Comparison of ENCODE assay signal across 9 cellular contexts in genomic region chr18:13219012-13219396, GRCh38. TPM values are rescaled to one million over a fixed set of nuclear protein-coding genes. Genes with fewer than 3 reads are reported as not detected.
DNase-seq lines count a peak whose midpoint lies in the region; ATAC-seq and TF ChIP-seq lines count a peak whose summit lies in the region.
"Had no signal": no experiment of that assay in that cellular context is flagged by ENCODE, and none has a peak within 500 bp of the region (broad histone marks: within the 10 kb centered on the region; RNA-seq: fewer than 3 reads in every experiment).

No MANE protein-coding gene starts in this region.

- no peak overlapping the region for H2BK5ac ChIP-seq in mesendoderm (ENCODE audit: low read length)

- ATAC-seq in activated CD8-positive, alpha-beta memory T cell treated with anti-CD3 and anti-CD28 coated beads, Interleukin-2, amount 10 ng/mL, durations not matched to agents 7 days and 5 days = no peak

- H2AK5ac ChIP-seq in mesendoderm (ENCODE audit: low read length) = no peak overlapping the region

- WGBS in mesendoderm (ENCODE audit: extremely low coverage, insufficient coverage, low lambda C conversion rate) = no CpG with 5 or more reads among the region's 14 CpGs
- WGBS in testis, 2 donors = 8 to 15% methylated on average over 14 of the region's 14 CpGs

- peak overlapping the region; percentile 58 for H3K9ac ChIP-seq in mesendoderm (ENCODE audit: low read length)

- peaks cover 17% of the 10 kb centered on the region for H3K4me1 Mint-ChIP-seq in activated CD8-positive, alpha-beta memory T cell treated with anti-CD3 and anti-CD28 coated beads, Interleukin-2, amount 10 ng/mL, durations not matched to agents 7 days and 5 days

- no peak overlapping the region for H3K4ac ChIP-seq in mesendoderm (ENCODE audit: low read depth, low read length)

- H3K4me1 ChIP-seq in mesendoderm (ENCODE audit: control insufficient read depth, low read depth, low read length) = no peaks in the 10 kb centered on the region
- peaks cover 35% of the 10 kb centered on the region for H3K4me1 ChIP-seq in testis

- H4K5ac ChIP-seq in mesendoderm (ENCODE audit: low read length) = no peak overlapping the region

- H3K36me3 Mint-ChIP-seq in activated CD8-positive, alpha-beta memory T cell treated with anti-CD3 and anti-CD28 coated beads, Interleukin-2, amount 10 ng/mL, durations not matched to agents 7 days and 5 days = no peaks in the 10 kb centered on the region

- TF ChIP-seq POLR2A in testis (IDR thresholded peaks at IDR 0.05) = no peak

- peak overlapping the region; percentile 45 for H3K27ac Mint-ChIP-seq in activated CD8-positive, alpha-beta memory T cell treated with anti-CD3 and anti-CD28 coated beads, Interleukin-2, amount 10 ng/mL, durations not matched to agents 7 days and 5 days

- no peak for DNase-seq in activated CD8-positive, alpha-beta memory T cell treated with anti-CD3 and anti-CD28 coated beads, Interleukin-2, amount 10 ng/mL, durations not matched to agents 7 days and 5 days
- DNase-seq in activated CD8-positive, alpha-beta memory T cell treated with anti-CD3 and anti-CD28 coated beads for 24 hours = no peak
- DNase-seq in astrocyte of the cerebellum (ENCODE audit: low read depth) (no peak), mesendoderm (no peak), testis (no peak), HEK293T (ENCODE audit: extremely low spot score) (no peak), NCI-H345 treated with DMSO at 0.1 percent for 48 hours (lab: John Stamatoyannopoulos, UW; ENCODE audit: unreplicated experiment) (no peak), NCI-H446 treated with DMSO at 0.1 percent for 48 hours (lab: John Stamatoyannopoulos, UW) (no peak)

- H3K4me3 Mint-ChIP-seq in activated CD8-positive, alpha-beta memory T cell treated with anti-CD3 and anti-CD28 coated beads, Interleukin-2, amount 10 ng/mL, durations not matched to agents 7 days and 5 days = peak overlapping the region; percentile 58

- no peak overlapping the region for H2BK15ac ChIP-seq in mesendoderm (replicated peaks; ENCODE audit: low read depth)

- TF ChIP-seq CTCF in astrocyte of the cerebellum (IDR thresholded peaks at IDR 0.05; ENCODE audit: low read depth, low read length, missing control alignments) = no peak
- no peak for TF ChIP-seq CTCF in testis (IDR thresholded peaks at IDR 0.05)

- no peaks in the 10 kb centered on the region for H3K79me1 ChIP-seq in mesendoderm (ENCODE audit: low read length)

- CTCF ChIA-PET in activated CD8-positive, alpha-beta memory T cell treated with anti-CD3 and anti-CD28 coated beads, Interleukin-2, amount 10 ng/mL, durations not matched to agents 7 days and 5 days (lab: Charles Lee) = interaction anchor here (1.2 kb wide), 1 partner anchor 29 kb away, joined by 3 read pairs; no protein-coding TSS in a partner anchor
- CTCF ChIA-PET in HEK293T (lab: Yijun Ruan, JAX) = interaction anchor here (0.7 kb wide), 1 partner anchor 55 kb away, joined by 4 read pairs; no protein-coding TSS in a partner anchor

- no peak overlapping the region for H3K27ac ChIP-seq in mesendoderm (ENCODE audit: low read depth, low read length)
- H3K27ac ChIP-seq in testis = peak overlapping the region; percentile 65 to 89

- no peaks in the 10 kb centered on the region for H3K9me3 ChIP-seq in testis

- peak overlapping the region; percentile 63 for H3K18ac ChIP-seq in mesendoderm (ENCODE audit: low read length)

- peak overlapping the region; percentile 77 for H3K56ac ChIP-seq in mesendoderm (ENCODE audit: low read length)

- POLR2A ChIA-PET in HEK293T (lab: Yijun Ruan, JAX) = no interaction called here

- H3K27me3 ChIP-seq in mesendoderm (ENCODE audit: insufficient read depth, low read length, poor library complexity) (no peaks in the 10 kb centered on the region), testis (no peaks in the 10 kb centered on the region)

- H3K79me2 ChIP-seq in mesendoderm (ENCODE audit: control insufficient read depth, insufficient read depth, low read length) = no peaks in the 10 kb centered on the region

- H3K23ac ChIP-seq in mesendoderm (ENCODE audit: low read length) = no peak overlapping the region

- H2BK120ac ChIP-seq in mesendoderm (ENCODE audit: low read depth, low read length) = no peak overlapping the region

- peaks cover 70% of the 10 kb centered on the region for H3K27me3 Mint-ChIP-seq in activated CD8-positive, alpha-beta memory T cell treated with anti-CD3 and anti-CD28 coated beads, Interleukin-2, amount 10 ng/mL, durations not matched to agents 7 days and 5 days

- peak overlapping the region; percentile 37 for H3K4me3 ChIP-seq in astrocyte of the cerebellum (ENCODE audit: low read depth, low read length)
- H3K4me3 ChIP-seq in mesendoderm (ENCODE audit: low read length) = peak overlapping the region; percentile 36
- H3K4me3 ChIP-seq in testis = peak overlapping the region; percentile 64 to 72

- H3K36me3 ChIP-seq in mesendoderm (ENCODE audit: control insufficient read depth, insufficient read depth, low read length) (no peaks in the 10 kb centered on the region), testis (ENCODE audit: low read depth, missing control alignments) (no peaks in the 10 kb centered on the region)

- peak overlapping the region; percentile 71 for H3K4me2 ChIP-seq in mesendoderm (ENCODE audit: low read length)

- H3K9me3 Mint-ChIP-seq in activated CD8-positive, alpha-beta memory T cell treated with anti-CD3 and anti-CD28 coated beads, Interleukin-2, amount 10 ng/mL, durations not matched to agents 7 days and 5 days (ENCODE audit: low read depth) = no peaks in the 10 kb centered on the region

- in situ Hi-C loops in astrocyte of the cerebellum (cut with HindIII; ENCODE audit: low sequenced_read_pairs) = no loop called here

- intact Hi-C loops in testis (cut with DNase I; ENCODE audit: low total_unique reads) = loop anchor here (10.0 kb wide), 1 partner anchor 406 kb away; no protein-coding TSS in a partner anchor

- H4K8ac ChIP-seq in mesendoderm (ENCODE audit: low read depth, low read length) = no peak overlapping the region

TF ChIP-seq in HEK293T, 16 proteins besides CTCF, POLR2A, EP300 and RAD21:
- TF ChIP-seq SP1 (IDR thresholded peaks at IDR 0.05) (no peak), L3MBTL2 (conservative IDR thresholded peaks at IDR 0.05) (no peak), ZNF384 (IDR thresholded peaks at IDR 0.05) (no peak), FOXA1 (IDR thresholded peaks at IDR 0.05) (no peak), ELF4 (IDR thresholded peaks at IDR 0.05) (no peak), BHLHE40 (IDR thresholded peaks at IDR 0.05; ENCODE audit: borderline replicate concordance) (no peak), CTBP1 (IDR thresholded peaks at IDR 0.05; ENCODE audit: borderline replicate concordance) (no peak), LEF1 (IDR thresholded peaks at IDR 0.05; ENCODE audit: borderline replicate concordance) (no peak), ARNT (IDR thresholded peaks at IDR 0.05) (no peak), PKNOX1 (IDR thresholded peaks at IDR 0.05) (no peak), TARDBP (IDR thresholded peaks at IDR 0.05) (no peak), SUZ12 (IDR thresholded peaks at IDR 0.05) (no peak), FOXK2 (IDR thresholded peaks at IDR 0.05) (no peak), NFRKB (IDR thresholded peaks at IDR 0.05) (no peak), FOXM1 (IDR thresholded peaks at IDR 0.05; ENCODE audit: borderline replicate concordance) (no peak)

RNA-seq across cellular contexts. Expression of gene LDLRAD4, which starts 0.4 kb away (rescaled TPM):
- 10 to 100 TPM; 33.9 to 44.5 TPM for total RNA-seq in activated CD8-positive, alpha-beta memory T cell treated with anti-CD3 and anti-CD28 coated beads, Interleukin-2, amount 10 ng/mL, durations not matched to agents 7 days and 5 days
- 1.5 TPM for polyA plus RNA-seq in mesendoderm (2013, experiment 1 of 2)
- polyA plus RNA-seq in mesendoderm (2013, experiment 2 of 2) = 1.7 TPM
- 10 to 100 TPM; 25.9 to 42.2 TPM for total RNA-seq in testis
- polyA plus RNA-seq in testis (ENCODE audit: insufficient read depth, low read depth, low replicate concordance) = 22.0 TPM
- polyA plus RNA-seq: BJ had no signal
